In the genomic region with DNA sequence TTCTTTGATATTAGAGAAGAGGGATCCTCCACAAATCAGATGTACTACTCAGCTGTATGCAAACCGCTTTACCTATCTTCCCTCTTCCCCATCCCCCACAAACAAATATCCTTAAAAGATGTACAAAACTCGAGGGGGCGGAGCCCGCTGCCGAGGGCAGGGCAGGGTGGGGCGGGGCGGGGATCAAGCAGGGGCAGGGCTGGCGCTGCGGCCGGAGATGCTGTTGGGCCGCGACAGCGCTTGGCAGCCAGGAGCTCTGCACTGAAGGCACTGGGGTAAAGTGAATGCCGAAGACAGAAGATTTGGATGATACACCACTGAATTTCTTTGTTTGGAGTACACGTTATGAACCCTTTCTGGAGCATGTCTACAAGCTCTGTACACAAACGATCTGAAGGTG, we compare ENCODE assay signal across 27 cellular contexts.
"Had no signal": no experiment of that assay in that cellular context is flagged by ENCODE, and none has a peak within 500 bp of the region (broad histone marks: within the 10 kb centered on the region; RNA-seq: fewer than 3 reads in every experiment).

No MANE protein-coding gene starts in this region.

- DNase-seq: naive thymus-derived CD8-positive, alpha-beta T cell; nephron progenitor cell; nucleus accumbens; retina; right lobe of liver; sigmoid colon; small intestine; stimulated activated CD4-positive, alpha-beta T cell treated with anti-CD3 and anti-CD28 coated beads, Interleukin-15, amount 100 ng/mL, for 24 hours; stimulated activated CD4-positive, alpha-beta T cell treated with anti-CD3 and anti-CD28 coated beads, Interleukin-2, amount 100 ng/mL, for 24 hours; stimulated activated CD4-positive, alpha-beta T cell treated with anti-CD3 and anti-CD28 coated beads, Interleukin-2, amount 100 ng/mL, for 48 hours; stimulated activated CD4-positive, alpha-beta T cell treated with anti-CD3 and anti-CD28 coated beads, Interleukin-4, amount 100 ng/mL, for 24 hours; stimulated activated naive B cell treated with anti-CD40 and anti-IgM and Interleukin-4, amounts not matched to agents 10 μg/mL and 1 μg/mL and 100 μg/mL, for 72 hours; stimulated activated naive CD4-positive, alpha-beta T cell treated with Interleukin-2 at 50 U/mL for 16 hours; stomach; thyroid gland; trophoblast cell had no signal

- H3K27me3 ChIP-seq: neutrophil, right lobe of liver, sigmoid colon, stomach, thyroid gland, tibial nerve, upper lobe of left lung, vagina had no signal

- H3K9me3 ChIP-seq: neutrophil, prostate gland, right lobe of liver, sigmoid colon, thoracic aorta, thyroid gland, tibial nerve, upper lobe of left lung, vagina had no signal

- H3K4me3 ChIP-seq: prostate gland, right lobe of liver, sigmoid colon, stomach, thoracic aorta, thyroid gland, tibial nerve, upper lobe of left lung, vagina had no signal

- ATAC-seq: naive thymus-derived CD8-positive, alpha-beta T cell; natural killer cell treated with Interleukin-12 subunit alpha and Interleukin-12 subunit beta and Interleukin-15 and Interleukin-18, amount 100 ng/mL, for 72 hours; right cardiac atrium; right lobe of liver; stimulated activated effector memory CD8-positive, alpha-beta T cell treated with anti-CD3 and anti-CD28 coated beads, Interleukin-12 subunit alpha, Interleukin-12 subunit beta, amount 100 ng/mL, for 72 hours; stimulated activated naive B cell treated with anti-CD40 and anti-IgM and Interleukin-4, amounts not matched to agents 10 μg/mL and 1 μg/mL and 100 μg/mL, for 72 hours had no signal

- H3K27ac ChIP-seq: neutrophil, parathyroid adenoma, prostate gland, right lobe of liver, sigmoid colon, stomach, thoracic aorta, thyroid gland, tibial nerve, upper lobe of left lung, vagina had no signal

- FAIRE-seq: small intestine, urothelium cell line had no signal

- H3K4me1 ChIP-seq: parathyroid adenoma, prostate gland, right lobe of liver, sigmoid colon, stomach, thyroid gland, tibial nerve, upper lobe of left lung, vagina had no signal

- H3K36me3 ChIP-seq: neutrophil, prostate gland, right lobe of liver, sigmoid colon, stomach, thoracic aorta, thyroid gland, tibial nerve, upper lobe of left lung, vagina had no signal
